ENCODE assay signal across 15 cellular contexts in the genomic region with DNA sequence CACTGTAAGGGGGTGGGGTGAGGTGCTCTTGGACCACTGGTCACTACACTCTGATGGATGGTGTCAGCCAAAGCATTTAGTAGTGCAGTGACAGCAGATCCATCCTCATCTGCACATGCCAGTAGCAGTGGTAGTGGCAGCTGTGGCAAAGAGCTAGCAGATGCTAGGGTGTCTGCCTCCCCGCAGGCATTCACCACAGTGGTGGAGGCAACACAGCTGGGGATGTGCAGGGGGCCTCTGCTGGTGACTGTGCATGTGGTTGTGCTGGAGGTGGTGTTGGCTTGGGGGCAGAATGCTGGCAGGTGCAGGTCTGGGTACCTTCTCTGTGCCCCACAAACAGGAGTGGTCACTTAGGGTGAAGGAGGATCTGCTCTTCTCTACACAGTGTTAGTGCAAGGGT. TPM values are rescaled to one million over a fixed set of nuclear protein-coding genes. Genes with fewer than 3 reads are reported as not detected.
A peak's percentile ranks its signal among the peaks of the same experiment; 100 is the strongest.
DNase-seq lines count a peak whose midpoint lies in the region; ATAC-seq and TF ChIP-seq lines count a peak whose summit lies in the region.
"Had no signal": no experiment of that assay in that cellular context is flagged by ENCODE, and none has a peak within 500 bp of the region (broad histone marks: within the 10 kb centered on the region; RNA-seq: fewer than 3 reads in every experiment).

No MANE protein-coding gene starts in this region.

- H3K18ac ChIP-seq in neuronal stem cell (ENCODE audit: low read length): peak overlapping the region; percentile 87

- H2AK5ac ChIP-seq in neuronal stem cell (ENCODE audit: low read depth, low read length): no peak overlapping the region

- peak overlapping the region; percentile 93 for H3K23ac ChIP-seq in neuronal stem cell (ENCODE audit: low read depth, low read length, poor library complexity)

- DNase-seq in natural killer cell treated with Interleukin-12 subunit alpha and Interleukin-12 subunit beta and Interleukin-15 and Interleukin-18, amount 100 ng/mL, for 72 hours (ENCODE audit: low spot score): no peak
- DNase-seq in natural killer cell: no peak
- DNase-seq in glutamatergic neuron: no peak
- no peak for DNase-seq in neuronal stem cell (ENCODE audit: low spot score)
- DNase-seq in CD8-positive, alpha-beta T cell: no peak
- no peak for DNase-seq in testis
- DNase-seq: CD8-positive, alpha-beta memory T cell; COR-L47; DMS153; DMS79; GF-D8 had no signal

- peak; percentile 15 to 20 for ATAC-seq in natural killer cell treated with Interleukin-12 subunit alpha and Interleukin-12 subunit beta and Interleukin-15 and Interleukin-18, amount 100 ng/mL, for 72 hours
- ATAC-seq in natural killer cell (no peak), GM19467 (IDR thresholded peaks at IDR 0.05; ENCODE audit: unreplicated experiment) (no peak)
- ATAC-seq in CD8-positive, alpha-beta T cell: no peak

- H3K36me3 Mint-ChIP-seq in natural killer cell treated with Interleukin-12 subunit alpha and Interleukin-12 subunit beta and Interleukin-15 and Interleukin-18, amount 100 ng/mL, for 72 hours: no peaks in the 10 kb centered on the region
- H3K36me3 Mint-ChIP-seq in natural killer cell (no peaks in the 10 kb centered on the region), glutamatergic neuron (ENCODE audit: unreplicated experiment) (no peaks in the 10 kb centered on the region)
- no peaks in the 10 kb centered on the region for H3K36me3 Mint-ChIP-seq in CD8-positive, alpha-beta T cell

- no peaks in the 10 kb centered on the region for H3K9me3 Mint-ChIP-seq in natural killer cell treated with Interleukin-12 subunit alpha and Interleukin-12 subunit beta and Interleukin-15 and Interleukin-18, amount 100 ng/mL, for 72 hours
- H3K9me3 Mint-ChIP-seq in natural killer cell: no peaks in the 10 kb centered on the region
- H3K9me3 Mint-ChIP-seq in glutamatergic neuron (ENCODE audit: unreplicated experiment): peaks cover 7% of the 10 kb centered on the region
- peaks cover 5% of the 10 kb centered on the region for H3K9me3 Mint-ChIP-seq in CD8-positive, alpha-beta T cell

- no peak overlapping the region for H3K4me2 ChIP-seq in neuronal stem cell (ENCODE audit: insufficient read depth, low read length, poor library complexity, severe bottlenecking)
- H3K4me2 ChIP-seq: BLaER1 treated with 17β-estradiol and CSF1 and Interleukin-3, amounts not matched to agents 10 nM and 100 nM had no signal

- H3K79me1 ChIP-seq in neuronal stem cell (ENCODE audit: low read depth, low read length): no peaks in the 10 kb centered on the region

- POLR2A ChIA-PET in CD8-positive, alpha-beta T cell (lab: Charles Lee): no interaction called here

- peak overlapping the region; percentile 59 for H3K14ac ChIP-seq in neuronal stem cell (ENCODE audit: low read length)

- no peak for TF ChIP-seq POLR2A in testis (IDR thresholded peaks at IDR 0.05)

- TF ChIP-seq CTCF in natural killer cell (IDR thresholded peaks at IDR 0.05) (no peak), glutamatergic neuron (IDR thresholded peaks at IDR 0.05; ENCODE audit: partially characterized antibody, unreplicated experiment) (no peak), testis (IDR thresholded peaks at IDR 0.05) (no peak)
- TF ChIP-seq CTCF in CD8-positive, alpha-beta T cell (IDR thresholded peaks at IDR 0.05): no peak

- H3K36me3 ChIP-seq in neuronal stem cell (replicated peaks in 1 of 2; ENCODE audit: control insufficient read depth in 2 of 2, insufficient read depth in 2 of 2, low read length in 2 of 2) (no peaks in the 10 kb centered on the region), testis (ENCODE audit: low read depth, missing control alignments) (no peaks in the 10 kb centered on the region)
- no peaks in the 10 kb centered on the region for H3K36me3 ChIP-seq in CD8-positive, alpha-beta T cell (ENCODE audit: insufficient read depth, low read length)
- H3K36me3 ChIP-seq: BLaER1 treated with 17β-estradiol and CSF1 and Interleukin-3, amounts not matched to agents 10 nM and 100 nM; HAP-1 had no signal

- no peak overlapping the region for H3K27ac Mint-ChIP-seq in natural killer cell treated with Interleukin-12 subunit alpha and Interleukin-12 subunit beta and Interleukin-15 and Interleukin-18, amount 100 ng/mL, for 72 hours
- H3K27ac Mint-ChIP-seq in natural killer cell (no peak overlapping the region), glutamatergic neuron (ENCODE audit: unreplicated experiment) (peak overlapping the region; percentile 11)
- no peak overlapping the region for H3K27ac Mint-ChIP-seq in CD8-positive, alpha-beta T cell
- H3K27ac Mint-ChIP-seq: B cell; CD8-positive, alpha-beta memory T cell had no signal

- H3K27me3 ChIP-seq in neuronal stem cell (ENCODE audit: control insufficient read depth in 3 of 3, insufficient read depth in 3 of 3, low read depth in 1 of 3, low read length in 3 of 3) (no peaks in the 10 kb centered on the region), testis (no peaks in the 10 kb centered on the region)
- H3K27me3 ChIP-seq in CD8-positive, alpha-beta T cell (ENCODE audit: insufficient read depth, low read length): no peaks in the 10 kb centered on the region
- H3K27me3 ChIP-seq: BLaER1 treated with 17β-estradiol and CSF1 and Interleukin-3, amounts not matched to agents 10 nM and 100 nM had no signal

- WGBS in neuronal stem cell (ENCODE audit: extremely low coverage in 2 of 2, insufficient read length in 2 of 2, insufficient replicate concordance in 1 of 2), 2 donors: no CpG with 5 or more reads among the region's 1 CpG
- WGBS in testis, 2 donors: 67 to 100% methylated on average over 1 of the region's 1 CpG

- H2BK5ac ChIP-seq in neuronal stem cell (ENCODE audit: low read length): no peak overlapping the region

- H3K9ac ChIP-seq in neuronal stem cell (ENCODE audit: low read depth, low read length, poor library complexity): peak overlapping the region; percentile 60
- H3K9ac ChIP-seq: BLaER1 treated with 17β-estradiol and CSF1 and Interleukin-3, amounts not matched to agents 10 nM and 100 nM had no signal

- intact Hi-C loops in natural killer cell (cut with micrococcal nuclease): no loop called here
- intact Hi-C loops in CD8-positive, alpha-beta T cell (cut with DNase I, micrococcal nuclease): no loop called here
- intact Hi-C loops in testis (cut with DNase I; ENCODE audit: low total_unique reads): no loop called here

- H3K9me3 ChIP-seq in neuronal stem cell (replicated peaks in 1 of 2; ENCODE audit: control insufficient read depth in 2 of 2, insufficient read depth in 1 of 2, low read depth in 1 of 2, low read length in 2 of 2) (peaks cover 0 to 2% of the 10 kb centered on the region in 2 donors), testis (no peaks in the 10 kb centered on the region)
- H3K9me3 ChIP-seq in CD8-positive, alpha-beta T cell (ENCODE audit: low read length): no peaks in the 10 kb centered on the region

- H2BK12ac ChIP-seq in neuronal stem cell (ENCODE audit: low read length): peak overlapping the region; percentile 4

- H3K27ac ChIP-seq in neuronal stem cell (replicated peaks; ENCODE audit: low read length) (no peak overlapping the region), testis (no peak overlapping the region)
- H3K27ac ChIP-seq in CD8-positive, alpha-beta T cell (ENCODE audit: low read depth, low read length): no peak overlapping the region
- H3K27ac ChIP-seq: BLaER1 treated with 17β-estradiol and CSF1 and Interleukin-3, amounts not matched to agents 10 nM and 100 nM had no signal

- CTCF ChIA-PET in CD8-positive, alpha-beta T cell (lab: Charles Lee): no interaction called here

- no peaks in the 10 kb centered on the region for H3K27me3 Mint-ChIP-seq in natural killer cell treated with Interleukin-12 subunit alpha and Interleukin-12 subunit beta and Interleukin-15 and Interleukin-18, amount 100 ng/mL, for 72 hours
- peaks cover 0 to 3% of the 10 kb centered on the region in 2 donors for H3K27me3 Mint-ChIP-seq in natural killer cell (ENCODE audit: low read depth in 2 of 2)
- H3K27me3 Mint-ChIP-seq in glutamatergic neuron (ENCODE audit: unreplicated experiment): peaks cover 3% of the 10 kb centered on the region
- no peaks in the 10 kb centered on the region for H3K27me3 Mint-ChIP-seq in CD8-positive, alpha-beta T cell (ENCODE audit: low read depth)
- H3K27me3 Mint-ChIP-seq: B cell had no signal

- H3K4me1 Mint-ChIP-seq in natural killer cell treated with Interleukin-12 subunit alpha and Interleukin-12 subunit beta and Interleukin-15 and Interleukin-18, amount 100 ng/mL, for 72 hours (ENCODE audit: low read depth in 2 of 2): no peaks in the 10 kb centered on the region
- no peaks in the 10 kb centered on the region for H3K4me1 Mint-ChIP-seq in natural killer cell
- H3K4me1 Mint-ChIP-seq in glutamatergic neuron (ENCODE audit: low read depth, unreplicated experiment): peaks cover 4% of the 10 kb centered on the region
- no peaks in the 10 kb centered on the region for H3K4me1 Mint-ChIP-seq in CD8-positive, alpha-beta T cell (ENCODE audit: low read depth)
- H3K4me1 Mint-ChIP-seq: B cell; CD8-positive, alpha-beta memory T cell had no signal

- peak overlapping the region; percentile 43 for H4K8ac ChIP-seq in neuronal stem cell (ENCODE audit: low read depth, low read length)

- H3K4me1 ChIP-seq in neuronal stem cell (ENCODE audit: control insufficient read depth in 2 of 2, insufficient read depth in 1 of 2, low read depth in 1 of 2, low read length in 2 of 2) (no peaks in the 10 kb centered on the region), testis (no peaks in the 10 kb centered on the region)
- H3K4me1 ChIP-seq in CD8-positive, alpha-beta T cell (ENCODE audit: insufficient read depth, low read length): no peaks in the 10 kb centered on the region
- H3K4me1 ChIP-seq: BLaER1 treated with 17β-estradiol and CSF1 and Interleukin-3, amounts not matched to agents 10 nM and 100 nM; HAP-1 had no signal

- no peak overlapping the region for H3K4ac ChIP-seq in neuronal stem cell (ENCODE audit: low read length)

- H2BK15ac ChIP-seq in neuronal stem cell (ENCODE audit: low read length): no peak overlapping the region

- no peak overlapping the region for H2BK120ac ChIP-seq in neuronal stem cell (ENCODE audit: low read depth, low read length)

- H3K4me3 Mint-ChIP-seq in natural killer cell treated with Interleukin-12 subunit alpha and Interleukin-12 subunit beta and Interleukin-15 and Interleukin-18, amount 100 ng/mL, for 72 hours: no peak overlapping the region
- H3K4me3 Mint-ChIP-seq in natural killer cell: no peak overlapping the region
- H3K4me3 Mint-ChIP-seq in glutamatergic neuron (ENCODE audit: unreplicated experiment): no peak overlapping the region
- H3K4me3 Mint-ChIP-seq in CD8-positive, alpha-beta T cell: no peak overlapping the region
- H3K4me3 Mint-ChIP-seq: B cell; CD8-positive, alpha-beta memory T cell had no signal

- H4K91ac ChIP-seq in neuronal stem cell (ENCODE audit: low read depth, low read length, poor library complexity): no peak overlapping the region

- no peak overlapping the region for H2AFZ ChIP-seq in neuronal stem cell (ENCODE audit: low read length)

- H3K4me3 ChIP-seq in neuronal stem cell (ENCODE audit: low read length in 2 of 2) (peak overlapping the region in 1 of 2 donors; percentile 50), testis (no peak overlapping the region)
- H3K4me3 ChIP-seq in CD8-positive, alpha-beta T cell (ENCODE audit: low read depth, low read length): no peak overlapping the region
- H3K4me3 ChIP-seq: BLaER1 treated with 17β-estradiol and CSF1 and Interleukin-3, amounts not matched to agents 10 nM and 100 nM; HAP-1 had no signal

RNA-seq across cellular contexts. Expression of a gene that starts 19.4 kb away (rescaled TPM):
- 10 to 100 TPM; 49.6 to 55.9 TPM for total RNA-seq in natural killer cell treated with Interleukin-12 subunit alpha and Interleukin-12 subunit beta and Interleukin-15 and Interleukin-18, amount 100 ng/mL, for 72 hours
- total RNA-seq in natural killer cell (10 to 100 TPM; 46.5 to 62.0 (median 51.7) TPM), glutamatergic neuron (ENCODE audit: unreplicated experiment) (31.2 TPM), testis (100 to 1,000 TPM in 1 of 2 donors, 10 to 100 TPM in 1; 72.8 to 270 TPM)
- polyA plus RNA-seq in neuronal stem cell (2013, experiment 1 of 2): 43.7 TPM
- 41.7 TPM for polyA plus RNA-seq in neuronal stem cell (2013, experiment 2 of 2)
- total RNA-seq in CD8-positive, alpha-beta T cell: 10 to 100 TPM; 45.3 to 50.4 TPM
- 346 TPM for polyA plus RNA-seq in testis (ENCODE audit: insufficient read depth, low read depth, low replicate concordance)

Comparison
In these comparisons a context has a peak if more than half of its experiments do, and no peak if none do; other contexts are left out.
1. ATAC-seq: peak in natural killer cell treated with Interleukin-12 subunit alpha and Interleukin-12 subunit beta and Interleukin-15 and Interleukin-18, amount 100 ng/mL, for 72 hours (2 of 2); none in natural killer cell (0 of 3), CD8-positive, alpha-beta T cell (single experiment) and GM19467 (single experiment).